Comparison of ENCODE assay signal across 32 cellular contexts in genomic region chr17:71430281-71430680, GRCh38.
"Had no signal": no experiment of that assay in that cellular context is flagged by ENCODE, and none has a peak within 500 bp of the region (broad histone marks: within the 10 kb centered on the region; RNA-seq: fewer than 3 reads in every experiment).

No MANE protein-coding gene starts in this region.

- H3K27ac Mint-ChIP-seq: activated B cell treated with CpG ODN at 0.5 μM for 24 hours; activated CD8-positive, alpha-beta T cell treated with anti-CD3 and anti-CD28 coated beads for 36 hours; activated naive CD8-positive, alpha-beta T cell; activated T-helper 17 cell treated with anti-CD3 and anti-CD28 coated beads, Interleukin-2, amount 50 U/mL, for 72 hours; T-helper 2 cell treated with Interferon-gamma antibody and Interleukin-4, amounts not matched to agents 5 μg/mL and 100 μg/mL, for 36 hours had no signal

- H3K4me2 ChIP-seq: hepatocyte had no signal

- H3K27ac ChIP-seq: body of pancreas, epithelial cell of prostate, esophagus squamous epithelium, gastroesophageal sphincter, heart right ventricle, hepatocyte, WERI-Rb-1 had no signal

- H3K27me3 Mint-ChIP-seq: activated B cell treated with CpG ODN at 0.5 μM for 24 hours; activated CD8-positive, alpha-beta T cell treated with anti-CD3 and anti-CD28 coated beads for 36 hours; activated naive CD8-positive, alpha-beta T cell; activated T-helper 17 cell treated with anti-CD3 and anti-CD28 coated beads, Interleukin-2, amount 50 U/mL, for 72 hours had no signal

- H3K36me3 Mint-ChIP-seq: activated naive CD8-positive, alpha-beta T cell had no signal

- H3K36me3 ChIP-seq: esophagus squamous epithelium, gastroesophageal sphincter, heart right ventricle, WERI-Rb-1 had no signal

- FAIRE-seq: colon, endometrium, endothelial cell of umbilical vein had no signal

- H3K27me3 ChIP-seq: body of pancreas, esophagus squamous epithelium, gastroesophageal sphincter, hepatocyte had no signal

- H3K9me3 ChIP-seq: body of pancreas had no signal

- H3K4me1 Mint-ChIP-seq: activated B cell treated with CpG ODN at 0.5 μM for 24 hours; activated T-helper 17 cell treated with anti-CD3 and anti-CD28 coated beads, Interleukin-2, amount 50 U/mL, for 72 hours had no signal

- H3K79me2 ChIP-seq: hepatocyte had no signal

- H2AFZ ChIP-seq: hepatocyte had no signal

- H3K4me1 ChIP-seq: esophagus squamous epithelium, gastroesophageal sphincter, heart right ventricle had no signal

- H3K4me3 ChIP-seq: body of pancreas, esophagus squamous epithelium, gastroesophageal sphincter, heart right ventricle, hepatocyte had no signal

- H3K4me3 Mint-ChIP-seq: activated B cell treated with CpG ODN at 0.5 μM for 24 hours; activated CD8-positive, alpha-beta T cell treated with anti-CD3 and anti-CD28 coated beads for 36 hours; activated naive CD8-positive, alpha-beta T cell; activated T-cell treated with anti-CD3 and anti-CD28 coated beads, Interleukin-2, amount 50 U/mL, for 4 hours; activated T-helper 17 cell treated with anti-CD3 and anti-CD28 coated beads, Interleukin-2, amount 50 U/mL, for 72 hours; T-helper 2 cell treated with Interferon-gamma antibody and Interleukin-4, amounts not matched to agents 5 μg/mL and 100 μg/mL, for 36 hours had no signal

- DNase-seq: activated B cell treated with CpG ODN at 0.5 μM for 24 hours; activated CD4-positive, alpha-beta T cell treated with anti-CD3 and anti-CD28 coated beads for 48 hours; activated CD4-positive, alpha-beta T cell treated with anti-CD3 and anti-CD28 coated beads, Interleukin-2, amount 50 U/mL, for 1 hour; activated CD4-positive, alpha-beta T cell treated with anti-CD3 and anti-CD28 coated beads, Interleukin-2, amount 50 U/mL, for 48 hours; activated CD8-positive, alpha-beta memory T cell treated with anti-CD3 and anti-CD28 coated beads for 24 hours; activated CD8-positive, alpha-beta T cell treated with anti-CD3 and anti-CD28 coated beads for 36 hours; activated effector memory CD4-positive, alpha-beta T cell treated with Interleukin-2 at 50 U/mL for 16 hours; activated gamma-delta T cell treated with Interleukin-2 at 50 U/mL for 16 hours; activated naive CD4-positive, alpha-beta T cell treated with anti-CD3 and anti-CD28 coated beads, Interleukin-2, amount 50 U/mL, for 16 hours; activated naive CD4-positive, alpha-beta T cell treated with Interleukin-2 at 50 U/mL for 16 hours; activated T-cell treated with anti-CD3 and anti-CD28 coated beads, Interleukin-2, amount 50 U/mL, for 4 hours; amniotic stem cell; aorta; body of pancreas; caudate nucleus; cortex of kidney; effector CD8-positive, alpha-beta T cell; esophagus squamous epithelium; foreskin melanocyte; heart right ventricle; T1000; WERI-Rb-1 had no signal

- ATAC-seq: activated CD4-positive, CD25-positive, alpha-beta regulatory T cell treated with anti-CD3 and anti-CD28 coated beads, Interleukin-2, amount 50 U/mL, for 24 hours; activated CD8-positive, alpha-beta T cell treated with anti-CD3 and anti-CD28 coated beads for 36 hours; activated T-cell treated with anti-CD3 and anti-CD28 coated beads, Interleukin-2, amount 50 U/mL, for 4 hours; activated T-helper 17 cell treated with anti-CD3 and anti-CD28 coated beads, Interleukin-2, amount 50 U/mL, for 72 hours; body of pancreas; gastroesophageal sphincter; heart right ventricle had no signal
